1 cellular context compared by ENCODE assay signal in genomic region chr22:46473896-46474557, GRCh38.
TF ChIP-seq lines count a peak whose summit lies in the region.

No MANE protein-coding gene starts in this region.

TF ChIP-seq in HepG2, 621 proteins besides CTCF, POLR2A, EP300 and RAD21 (continued from another document and continues in another):
- TF ChIP-seq ARID2 (CRISPR knock-in tag; IDR thresholded peaks at IDR 0.05; ENCODE audit: borderline replicate concordance) (no peak), ZNF160 (CRISPR knock-in tag; IDR thresholded peaks at IDR 0.05) (peak; percentile 54; the same call in 1 of the 2 replicates), SPEN (CRISPR knock-in tag; IDR thresholded peaks at IDR 0.05; ENCODE audit: low read depth) (no peak), ZNF503 (CRISPR knock-in tag; IDR thresholded peaks at IDR 0.05) (no peak), SOX13 (IDR thresholded peaks at IDR 0.05) (no peak), SOX13 (CRISPR knock-in tag; conservative IDR thresholded peaks at IDR 0.05 in 1 of 2, IDR thresholded peaks at IDR 0.05 in 1 of 2) (peak in 1 of 2 experiments; percentile 61; a peak in 2 of 4 replicates), ZNF772 (CRISPR knock-in tag; IDR thresholded peaks at IDR 0.05) (0 out of 2 replicates have a peak, but pooled peaks have one; percentile 46), ZNF660 (CRISPR knock-in tag; IDR thresholded peaks at IDR 0.05; ENCODE audit: borderline replicate concordance, low read depth) (no peak), MBD4 (IDR thresholded peaks at IDR 0.05; ENCODE audit: borderline replicate concordance, low read length) (no peak), ZSCAN29 (CRISPR knock-in tag; conservative IDR thresholded peaks at IDR 0.05) (no peak), ZNF292 (CRISPR knock-in tag; IDR thresholded peaks at IDR 0.05; ENCODE audit: borderline replicate concordance, low read depth) (no peak), ZNF547 (CRISPR knock-in tag; IDR thresholded peaks at IDR 0.05) (no peak), PHF20 (CRISPR knock-in tag; IDR thresholded peaks at IDR 0.05) (no peak), ONECUT2 (CRISPR knock-in tag; IDR thresholded peaks at IDR 0.05) (no peak), GZF1 (CRISPR knock-in tag; IDR thresholded peaks at IDR 0.05) (no peak), ZNF7 (CRISPR knock-in tag; IDR thresholded peaks at IDR 0.05) (no peak), POGK (CRISPR knock-in tag; conservative IDR thresholded peaks at IDR 0.05) (no peak), CSRNP1 (CRISPR knock-in tag; IDR thresholded peaks at IDR 0.05) (0 out of 2 replicates have a peak, but pooled peaks have one; percentile 30), CBX1 (IDR thresholded peaks at IDR 0.05; ENCODE audit: low read depth) (no peak), ZSCAN30 (CRISPR knock-in tag; IDR thresholded peaks at IDR 0.05) (no peak), BORCS8-MEF2B (CRISPR knock-in tag; IDR thresholded peaks at IDR 0.05) (peak; percentile 65; the same call in 1 of the 2 replicates), TOE1 (CRISPR knock-in tag; IDR thresholded peaks at IDR 0.05) (no peak), MEIS1 (CRISPR knock-in tag; IDR thresholded peaks at IDR 0.05; ENCODE audit: borderline replicate concordance) (no peak), ZNF138 (CRISPR knock-in tag; IDR thresholded peaks at IDR 0.05; ENCODE audit: low read depth) (peak; percentile 80; the same call in 1 of the 2 replicates), ZNF12 (CRISPR knock-in tag; IDR thresholded peaks at IDR 0.05) (0 out of 2 replicates have a peak, but pooled peaks have one; percentile 35), ZNF317 (CRISPR knock-in tag; IDR thresholded peaks at IDR 0.05) (0 out of 2 replicates have a peak, but pooled peaks have one; percentile 50), RARA (CRISPR knock-in tag; IDR thresholded peaks at IDR 0.05) (peak; percentile 73), BHLHE40 (IDR thresholded peaks at IDR 0.05; ENCODE audit: low read length) (peak; percentile 71), GTF3A (CRISPR knock-in tag; conservative IDR thresholded peaks at IDR 0.05) (no peak), NFKBIZ (CRISPR knock-in tag; IDR thresholded peaks at IDR 0.05) (no peak), ZNF883 (CRISPR knock-in tag; IDR thresholded peaks at IDR 0.05; ENCODE audit: not compliant biosample characterization) (no peak), KLF16 (CRISPR knock-in tag; IDR thresholded peaks at IDR 0.05) (peak in 1 of 2 experiments; percentile 89; a peak in 2 of 4 replicates), HNRNPL (IDR thresholded peaks at IDR 0.05; ENCODE audit: low read depth, low read length) (no peak), CREBL2 (CRISPR knock-in tag; IDR thresholded peaks at IDR 0.05; ENCODE audit: borderline replicate concordance) (no peak), MIER3 (CRISPR knock-in tag; IDR thresholded peaks at IDR 0.05; ENCODE audit: borderline replicate concordance) (peak; percentile 51; the same call in 1 of the 2 replicates), ERF (CRISPR knock-in tag; IDR thresholded peaks at IDR 0.05) (peak; percentile 90), HBP1 (CRISPR knock-in tag; IDR thresholded peaks at IDR 0.05; ENCODE audit: low read depth) (0 out of 2 replicates have a peak, but pooled peaks have one; percentile 28), NCOA5 (CRISPR knock-in tag; IDR thresholded peaks at IDR 0.05) (no peak)
- TF ChIP-seq, protein P1, sequence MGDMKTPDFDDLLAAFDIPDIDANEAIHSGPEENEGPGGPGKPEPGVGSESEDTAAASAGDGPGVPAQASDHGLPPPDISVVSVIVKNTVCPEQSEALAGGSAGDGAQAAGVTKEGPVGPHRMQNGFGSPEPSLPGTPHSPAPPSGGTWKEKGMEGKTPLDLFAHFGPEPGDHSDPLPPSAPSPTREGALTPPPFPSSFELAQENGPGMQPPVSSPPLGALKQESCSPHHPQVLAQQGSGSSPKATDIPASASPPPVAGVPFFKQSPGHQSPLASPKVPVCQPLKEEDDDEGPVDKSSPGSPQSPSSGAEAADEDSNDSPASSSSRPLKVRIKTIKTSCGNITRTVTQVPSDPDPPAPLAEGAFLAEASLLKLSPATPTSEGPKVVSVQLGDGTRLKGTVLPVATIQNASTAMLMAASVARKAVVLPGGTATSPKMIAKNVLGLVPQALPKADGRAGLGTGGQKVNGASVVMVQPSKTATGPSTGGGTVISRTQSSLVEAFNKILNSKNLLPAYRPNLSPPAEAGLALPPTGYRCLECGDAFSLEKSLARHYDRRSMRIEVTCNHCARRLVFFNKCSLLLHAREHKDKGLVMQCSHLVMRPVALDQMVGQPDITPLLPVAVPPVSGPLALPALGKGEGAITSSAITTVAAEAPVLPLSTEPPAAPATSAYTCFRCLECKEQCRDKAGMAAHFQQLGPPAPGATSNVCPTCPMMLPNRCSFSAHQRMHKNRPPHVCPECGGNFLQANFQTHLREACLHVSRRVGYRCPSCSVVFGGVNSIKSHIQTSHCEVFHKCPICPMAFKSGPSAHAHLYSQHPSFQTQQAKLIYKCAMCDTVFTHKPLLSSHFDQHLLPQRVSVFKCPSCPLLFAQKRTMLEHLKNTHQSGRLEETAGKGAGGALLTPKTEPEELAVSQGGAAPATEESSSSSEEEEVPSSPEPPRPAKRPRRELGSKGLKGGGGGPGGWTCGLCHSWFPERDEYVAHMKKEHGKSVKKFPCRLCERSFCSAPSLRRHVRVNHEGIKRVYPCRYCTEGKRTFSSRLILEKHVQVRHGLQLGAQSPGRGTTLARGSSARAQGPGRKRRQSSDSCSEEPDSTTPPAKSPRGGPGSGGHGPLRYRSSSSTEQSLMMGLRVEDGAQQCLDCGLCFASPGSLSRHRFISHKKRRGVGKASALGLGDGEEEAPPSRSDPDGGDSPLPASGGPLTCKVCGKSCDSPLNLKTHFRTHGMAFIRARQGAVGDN (CRISPR knock-in tag; IDR thresholded peaks at IDR 0.05) = peak; percentile 97
- TF ChIP-seq, protein P2, sequence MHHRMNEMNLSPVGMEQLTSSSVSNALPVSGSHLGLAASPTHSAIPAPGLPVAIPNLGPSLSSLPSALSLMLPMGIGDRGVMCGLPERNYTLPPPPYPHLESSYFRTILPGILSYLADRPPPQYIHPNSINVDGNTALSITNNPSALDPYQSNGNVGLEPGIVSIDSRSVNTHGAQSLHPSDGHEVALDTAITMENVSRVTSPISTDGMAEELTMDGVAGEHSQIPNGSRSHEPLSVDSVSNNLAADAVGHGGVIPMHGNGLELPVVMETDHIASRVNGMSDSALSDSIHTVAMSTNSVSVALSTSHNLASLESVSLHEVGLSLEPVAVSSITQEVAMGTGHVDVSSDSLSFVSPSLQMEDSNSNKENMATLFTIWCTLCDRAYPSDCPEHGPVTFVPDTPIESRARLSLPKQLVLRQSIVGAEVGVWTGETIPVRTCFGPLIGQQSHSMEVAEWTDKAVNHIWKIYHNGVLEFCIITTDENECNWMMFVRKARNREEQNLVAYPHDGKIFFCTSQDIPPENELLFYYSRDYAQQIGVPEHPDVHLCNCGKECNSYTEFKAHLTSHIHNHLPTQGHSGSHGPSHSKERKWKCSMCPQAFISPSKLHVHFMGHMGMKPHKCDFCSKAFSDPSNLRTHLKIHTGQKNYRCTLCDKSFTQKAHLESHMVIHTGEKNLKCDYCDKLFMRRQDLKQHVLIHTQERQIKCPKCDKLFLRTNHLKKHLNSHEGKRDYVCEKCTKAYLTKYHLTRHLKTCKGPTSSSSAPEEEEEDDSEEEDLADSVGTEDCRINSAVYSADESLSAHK (CRISPR knock-in tag; IDR thresholded peaks at IDR 0.05; ENCODE audit: borderline replicate concordance) = no peak
- TF ChIP-seq, protein P3, sequence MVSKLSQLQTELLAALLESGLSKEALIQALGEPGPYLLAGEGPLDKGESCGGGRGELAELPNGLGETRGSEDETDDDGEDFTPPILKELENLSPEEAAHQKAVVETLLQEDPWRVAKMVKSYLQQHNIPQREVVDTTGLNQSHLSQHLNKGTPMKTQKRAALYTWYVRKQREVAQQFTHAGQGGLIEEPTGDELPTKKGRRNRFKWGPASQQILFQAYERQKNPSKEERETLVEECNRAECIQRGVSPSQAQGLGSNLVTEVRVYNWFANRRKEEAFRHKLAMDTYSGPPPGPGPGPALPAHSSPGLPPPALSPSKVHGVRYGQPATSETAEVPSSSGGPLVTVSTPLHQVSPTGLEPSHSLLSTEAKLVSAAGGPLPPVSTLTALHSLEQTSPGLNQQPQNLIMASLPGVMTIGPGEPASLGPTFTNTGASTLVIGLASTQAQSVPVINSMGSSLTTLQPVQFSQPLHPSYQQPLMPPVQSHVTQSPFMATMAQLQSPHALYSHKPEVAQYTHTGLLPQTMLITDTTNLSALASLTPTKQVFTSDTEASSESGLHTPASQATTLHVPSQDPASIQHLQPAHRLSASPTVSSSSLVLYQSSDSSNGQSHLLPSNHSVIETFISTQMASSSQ (IDR thresholded peaks at IDR 0.05; ENCODE audit: low read depth) = no peak
- TF ChIP-seq, protein P3 (CRISPR knock-in tag; IDR thresholded peaks at IDR 0.05; ENCODE audit: borderline replicate concordance) = no peak
- TF ChIP-seq, protein P4, sequence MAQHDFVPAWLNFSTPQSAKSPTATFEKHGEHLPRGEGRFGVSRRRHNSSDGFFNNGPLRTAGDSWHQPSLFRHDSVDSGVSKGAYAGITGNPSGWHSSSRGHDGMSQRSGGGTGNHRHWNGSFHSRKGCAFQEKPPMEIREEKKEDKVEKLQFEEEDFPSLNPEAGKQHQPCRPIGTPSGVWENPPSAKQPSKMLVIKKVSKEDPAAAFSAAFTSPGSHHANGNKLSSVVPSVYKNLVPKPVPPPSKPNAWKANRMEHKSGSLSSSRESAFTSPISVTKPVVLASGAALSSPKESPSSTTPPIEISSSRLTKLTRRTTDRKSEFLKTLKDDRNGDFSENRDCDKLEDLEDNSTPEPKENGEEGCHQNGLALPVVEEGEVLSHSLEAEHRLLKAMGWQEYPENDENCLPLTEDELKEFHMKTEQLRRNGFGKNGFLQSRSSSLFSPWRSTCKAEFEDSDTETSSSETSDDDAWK (CRISPR knock-in tag; IDR thresholded peaks at IDR 0.05) = no peak
